1 cellular context compared by ENCODE assay signal in the genomic region with DNA sequence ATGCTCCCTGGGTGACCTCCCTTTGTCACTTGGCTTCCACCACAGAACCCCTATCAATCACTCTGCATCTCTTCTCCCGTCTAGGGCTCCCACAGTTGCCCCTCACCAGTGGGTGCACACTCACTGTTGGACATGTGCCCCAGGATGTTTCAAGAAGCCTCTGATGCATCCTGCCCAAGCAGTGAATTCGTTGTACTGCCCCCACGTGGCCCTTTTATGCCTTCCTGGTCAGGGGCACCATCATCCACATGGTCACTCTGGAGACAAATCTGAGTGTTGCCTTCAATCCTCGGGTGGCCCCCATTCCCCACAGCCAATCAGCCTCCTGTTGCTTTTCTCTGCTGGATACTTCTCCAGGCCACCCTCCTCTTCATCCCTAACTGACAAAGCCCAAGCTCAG.
A peak's percentile ranks its signal among the peaks of the same experiment; 100 is the strongest.
TF ChIP-seq lines count a peak whose summit lies in the region.

No MANE protein-coding gene starts in this region.

TF ChIP-seq in GM12878, 131 proteins besides CTCF, POLR2A, EP300 and RAD21:
- TF ChIP-seq ZNF217 (IDR thresholded peaks at IDR 0.05) = no peak
- no peak for TF ChIP-seq IRF4 (IDR thresholded peaks at IDR 0.05; ENCODE audit: low read depth, low read length)
- TF ChIP-seq SMAD1 (IDR thresholded peaks at IDR 0.05; ENCODE audit: low read depth, partially characterized antibody) = no peak
- TF ChIP-seq SMC3 (IDR thresholded peaks at IDR 0.05; ENCODE audit: borderline replicate concordance, low read length) = peak; percentile 7; the same call in 1 of the 2 replicates
- TF ChIP-seq SREBF1 (IDR thresholded peaks at IDR 0.05; ENCODE audit: low read length) = no peak
TF ChIP-seq in GM12878: peak in this region for 1.
